Comparison of ENCODE assay signal across 8 cellular contexts in the genomic region with DNA sequence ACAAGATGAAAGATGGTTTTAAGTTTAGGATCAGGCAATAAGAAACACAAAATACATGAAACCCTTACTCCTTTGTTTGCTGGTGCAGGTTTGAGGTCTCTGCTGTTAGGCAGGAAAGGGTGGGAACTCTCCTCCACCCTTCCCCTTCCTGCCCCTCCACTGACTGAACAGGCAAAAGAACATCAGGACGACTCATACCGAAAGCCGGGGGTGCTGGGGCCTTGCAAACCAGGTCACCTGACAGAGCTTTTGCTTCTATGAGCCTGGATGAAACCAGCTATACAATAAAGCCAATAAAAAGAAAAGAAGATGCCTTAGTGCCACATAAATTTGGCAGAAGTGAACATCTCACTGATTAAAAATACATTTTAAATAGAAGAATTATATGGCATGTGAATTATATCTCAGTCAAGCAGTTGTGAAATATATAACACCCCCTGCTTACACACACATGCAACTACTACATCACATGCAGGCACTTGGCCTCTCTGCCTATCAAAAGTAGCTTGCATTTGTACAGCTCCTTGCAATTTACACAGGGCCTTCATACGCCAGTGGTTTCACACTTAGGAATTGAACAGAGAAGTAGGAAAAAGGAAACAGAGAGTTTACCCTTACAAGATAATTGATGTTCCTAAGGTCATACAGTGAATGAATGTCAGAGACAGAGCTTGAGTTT.
DNase-seq lines count a peak whose midpoint lies in the region; ATAC-seq and TF ChIP-seq lines count a peak whose summit lies in the region.

No MANE protein-coding gene starts in this region.

- no peak overlapping the region for H4K8ac ChIP-seq in H9 (replicated peaks; ENCODE audit: insufficient read length, low read depth, low read length)

- peaks cover 94% of the 10 kb centered on the region for H3K4me1 Mint-ChIP-seq in activated naive CD8-positive, alpha-beta T cell treated with anti-CD3 and anti-CD28 coated beads, Interleukin-2, amount 50 U/mL, for 24 hours
- no peaks in the 10 kb centered on the region; a peak in 2 of 4 replicates for H3K4me1 Mint-ChIP-seq in H9

- H3T11ph ChIP-seq in H9 (ENCODE audit: low read length): no peak overlapping the region

- H3K4me2 ChIP-seq in H9 (ENCODE audit: insufficient read depth, insufficient read length, low read length): no peak overlapping the region

- no peaks in the 10 kb centered on the region for H4K20me1 ChIP-seq in H9 (ENCODE audit: control insufficient read depth, insufficient read depth, insufficient read length)

- no peak overlapping the region for H2BK12ac ChIP-seq in H9 (ENCODE audit: insufficient read length, low read depth, low read length)

- no peak overlapping the region for H3K9ac ChIP-seq in H9 (ENCODE audit: extremely low read depth, insufficient read length, low read length)

- H3K4me1 ChIP-seq in H9 (ENCODE audit: insufficient read depth, low read length): no peaks in the 10 kb centered on the region

- peaks cover 8% of the 10 kb centered on the region for H3K36me3 Mint-ChIP-seq in activated naive CD8-positive, alpha-beta T cell treated with anti-CD3 and anti-CD28 coated beads, Interleukin-2, amount 50 U/mL, for 24 hours (ENCODE audit: low read depth)
- no peaks in the 10 kb centered on the region for H3K36me3 Mint-ChIP-seq in H9 (ENCODE audit: insufficient read depth in 1 of 3, low read depth in 3 of 3)

- no peak overlapping the region for H2BK15ac ChIP-seq in H9 (ENCODE audit: low read depth, low read length)

- H3K9me3 ChIP-seq in H9 (ENCODE audit: control insufficient read depth, low read depth, low read length): no peaks in the 10 kb centered on the region

- H3K27me3 Mint-ChIP-seq in activated naive CD8-positive, alpha-beta T cell treated with anti-CD3 and anti-CD28 coated beads, Interleukin-2, amount 50 U/mL, for 24 hours: no peaks in the 10 kb centered on the region
- H3K27me3 Mint-ChIP-seq in H9 (ENCODE audit: low read depth): no peaks in the 10 kb centered on the region

- no peak for TF ChIP-seq CTCF in H9 (conservative IDR thresholded peaks at IDR 0.05)

- H3K23ac ChIP-seq in H9 (ENCODE audit: insufficient read length, low read depth, low read length): no peak overlapping the region

- peaks cover 12% of the 10 kb centered on the region for H3K9me3 Mint-ChIP-seq in activated naive CD8-positive, alpha-beta T cell treated with anti-CD3 and anti-CD28 coated beads, Interleukin-2, amount 50 U/mL, for 24 hours
- no peaks in the 10 kb centered on the region for H3K9me3 Mint-ChIP-seq in H9

- H3K79me1 ChIP-seq in H9 (ENCODE audit: insufficient read depth, low read depth, low read length, poor library complexity, severe bottlenecking): no peaks in the 10 kb centered on the region

- DNase-seq in T follicular helper cell (ENCODE audit: low read depth): peak; percentile 36
- peak; percentile 72 for DNase-seq in activated naive CD8-positive, alpha-beta T cell treated with anti-CD3 and anti-CD28 coated beads, Interleukin-2, amount 50 U/mL, for 24 hours
- peak; percentile 31 to 41 for DNase-seq in stimulated activated CD4-positive, alpha-beta T cell treated with anti-CD3 and anti-CD28 coated beads, Interleukin-1b, Interleukin-23, amount 100 ng/mL, for 1 hour (ENCODE audit: low read depth in 2 of 2)
- no peak for DNase-seq in DMS 273 (lab: John Stamatoyannopoulos, UW; ENCODE audit: unreplicated experiment)
- DNase-seq in NCI-H2171 treated with DMSO at 0.1 percent for 48 hours (lab: John Stamatoyannopoulos, UW): no peak
- no peak for DNase-seq in H9

- peak; percentile 85 for ATAC-seq in GM18519 (IDR thresholded peaks at IDR 0.05; ENCODE audit: low FRiP score, unreplicated experiment)
- ATAC-seq in HG02870 (IDR thresholded peaks at IDR 0.05; ENCODE audit: unreplicated experiment): peak; percentile 93
- ATAC-seq in activated naive CD8-positive, alpha-beta T cell treated with anti-CD3 and anti-CD28 coated beads, Interleukin-2, amount 50 U/mL, for 24 hours: peak; percentile 61

- H4K5ac ChIP-seq in H9 (ENCODE audit: insufficient read length, low read depth, low read length): no peak overlapping the region

- no peak overlapping the region for H3K14ac ChIP-seq in H9 (ENCODE audit: insufficient read depth, low read length)

- H3K56ac ChIP-seq in H9 (ENCODE audit: insufficient read length, low read depth, low read length): no peak overlapping the region

- H3K27ac Mint-ChIP-seq in activated naive CD8-positive, alpha-beta T cell treated with anti-CD3 and anti-CD28 coated beads, Interleukin-2, amount 50 U/mL, for 24 hours: peak overlapping the region; percentile 72
- H3K27ac Mint-ChIP-seq in H9: no peak overlapping the region

- H3K4ac ChIP-seq in H9 (ENCODE audit: low read depth, low read length): no peak overlapping the region

- no peak overlapping the region for H2BK20ac ChIP-seq in H9 (ENCODE audit: low read depth, low read length, poor library complexity, severe bottlenecking)

- no peak overlapping the region for H3K4me3 Mint-ChIP-seq in activated naive CD8-positive, alpha-beta T cell treated with anti-CD3 and anti-CD28 coated beads, Interleukin-2, amount 50 U/mL, for 24 hours
- no peak overlapping the region for H3K4me3 Mint-ChIP-seq in H9

- WGBS in H9 (ENCODE audit: extremely low coverage, insufficient read length, low lambda C conversion rate): no CpG with 5 or more reads among the region's 4 CpGs

- no peak overlapping the region for H2AK5ac ChIP-seq in H9 (ENCODE audit: insufficient read length, low read length)

- no peak overlapping the region for H3K18ac ChIP-seq in H9 (ENCODE audit: insufficient read length, low read depth, low read length)

- H2AFZ ChIP-seq in H9 (ENCODE audit: low read length): no peak overlapping the region

- no peak overlapping the region for H2BK120ac ChIP-seq in H9 (ENCODE audit: low read depth, low read length, poor library complexity, severe bottlenecking)

- H3K27ac ChIP-seq in H9 (ENCODE audit: insufficient read length, low read depth, low read length): no peak overlapping the region

- H2BK5ac ChIP-seq in H9 (ENCODE audit: insufficient read length, low read length): no peak overlapping the region

- no peaks in the 10 kb centered on the region for H3K23me2 ChIP-seq in H9 (ENCODE audit: insufficient read length, low read depth, low read length, poor library complexity, severe bottlenecking)

- H4K91ac ChIP-seq in H9 (ENCODE audit: insufficient read length, low read depth, low read length): no peak overlapping the region

- H3K27me3 ChIP-seq in H9 (ENCODE audit: insufficient read depth, low read length): no peaks in the 10 kb centered on the region

- no peaks in the 10 kb centered on the region for H3K79me2 ChIP-seq in H9 (ENCODE audit: insufficient read depth, low read length)

Comparison
In these comparisons a context has a peak if more than half of its experiments do, and no peak if none do; other contexts are left out.
1. DNase-seq: peak in T follicular helper cell (single experiment), activated naive CD8-positive, alpha-beta T cell treated with anti-CD3 and anti-CD28 coated beads, Interleukin-2, amount 50 U/mL, for 24 hours (single experiment) and stimulated activated CD4-positive, alpha-beta T cell treated with anti-CD3 and anti-CD28 coated beads, Interleukin-1b, Interleukin-23, amount 100 ng/mL, for 1 hour (2 of 2); none in DMS 273 (single experiment), NCI-H2171 treated with DMSO at 0.1 percent for 48 hours (single experiment) and H9 (single experiment).
2. Peak in every context shown above with its lines, with median percentiles within 50 percentile points of each other: ATAC-seq.